In genomic region chr18:50298443-50299284, GRCh38 we compare ENCODE assay signal across 9 cellular contexts. TPM values are rescaled to one million over a fixed set of nuclear protein-coding genes. Genes with fewer than 3 reads are reported as not detected.
A peak's percentile ranks its signal among the peaks of the same experiment; 100 is the strongest.
DNase-seq lines count a peak whose midpoint lies in the region; ATAC-seq and TF ChIP-seq lines count a peak whose summit lies in the region.
"Had no signal": no experiment of that assay in that cellular context is flagged by ENCODE, and none has a peak within 500 bp of the region (broad histone marks: within the 10 kb centered on the region; RNA-seq: fewer than 3 reads in every experiment).

No MANE protein-coding gene starts in this region.

- no peak for ATAC-seq in thoracic aorta (ENCODE audit: insufficient number of reproducible peaks, low FRiP score, low read depth)
- ATAC-seq in HG03045 (IDR thresholded peaks at IDR 0.05; ENCODE audit: unreplicated experiment): no peak

- TF ChIP-seq CTCF in thoracic aorta (IDR thresholded peaks at IDR 0.05): no peak

- intact Hi-C loops in activated CD4-positive, alpha-beta T cell treated with anti-CD3 and anti-CD28 coated beads, Interleukin-2, amount 10 ng/mL, durations not matched to agents 24 days and 14 days (cut with micrococcal nuclease): loop anchor here (1.0 kb wide), 2 partner anchors 10 to 17 kb away; partner anchors contain the start of gene MBD1

- H3K4me3 Mint-ChIP-seq in activated CD4-positive, alpha-beta T cell treated with anti-CD3 and anti-CD28 coated beads, Interleukin-2, amount 10 ng/mL, durations not matched to agents 24 days and 14 days: peak overlapping the region; percentile 80
- no peak overlapping the region for H3K4me3 Mint-ChIP-seq in activated CD4-positive, alpha-beta T cell treated with anti-CD3 and anti-CD28 coated beads, Interleukin-2, amount 10 ng/mL, durations not matched to agents 7 days and 5 days
- peak overlapping the region; percentile 60 for H3K4me3 Mint-ChIP-seq in activated naive CD8-positive, alpha-beta T cell treated with anti-CD3 and anti-CD28 coated beads for 36 hours
- peak overlapping the region in 3 of 5 donors; percentile 82 to 85 (median 82) for H3K4me3 Mint-ChIP-seq in immature natural killer cell

- POLR2A ChIA-PET in activated CD4-positive, alpha-beta T cell treated with anti-CD3 and anti-CD28 coated beads, Interleukin-2, amount 10 ng/mL, durations not matched to agents 7 days and 5 days (lab: Charles Lee): no interaction called here

- no peaks in the 10 kb centered on the region for H3K36me3 Mint-ChIP-seq in activated CD4-positive, alpha-beta T cell treated with anti-CD3 and anti-CD28 coated beads, Interleukin-2, amount 10 ng/mL, durations not matched to agents 24 days and 14 days (ENCODE audit: low read depth)
- H3K36me3 Mint-ChIP-seq in activated CD4-positive, alpha-beta T cell treated with anti-CD3 and anti-CD28 coated beads, Interleukin-2, amount 10 ng/mL, durations not matched to agents 7 days and 5 days (ENCODE audit: low read depth): no peaks in the 10 kb centered on the region
- H3K36me3 Mint-ChIP-seq in activated naive CD8-positive, alpha-beta T cell treated with anti-CD3 and anti-CD28 coated beads for 36 hours: no peaks in the 10 kb centered on the region
- H3K36me3 Mint-ChIP-seq in immature natural killer cell: no peaks in the 10 kb centered on the region

- H3K27me3 Mint-ChIP-seq in activated CD4-positive, alpha-beta T cell treated with anti-CD3 and anti-CD28 coated beads, Interleukin-2, amount 10 ng/mL, durations not matched to agents 24 days and 14 days: peaks cover 49% of the 10 kb centered on the region
- H3K27me3 Mint-ChIP-seq in activated CD4-positive, alpha-beta T cell treated with anti-CD3 and anti-CD28 coated beads, Interleukin-2, amount 10 ng/mL, durations not matched to agents 7 days and 5 days: peaks cover 49% of the 10 kb centered on the region
- peaks cover 29% of the 10 kb centered on the region for H3K27me3 Mint-ChIP-seq in activated naive CD8-positive, alpha-beta T cell treated with anti-CD3 and anti-CD28 coated beads for 36 hours
- peaks cover 10 to 18% (median 16%) of the 10 kb centered on the region in 3 donors for H3K27me3 Mint-ChIP-seq in immature natural killer cell (ENCODE audit: low read depth in 3 of 3)

- H3K27me3 ChIP-seq in thoracic aorta (replicated peaks; ENCODE audit: insufficient read depth): no peaks in the 10 kb centered on the region

- no peaks in the 10 kb centered on the region for H3K9me3 ChIP-seq in thoracic aorta

- H3K36me3 ChIP-seq in thoracic aorta: no peaks in the 10 kb centered on the region

- no peak overlapping the region for H3K27ac Mint-ChIP-seq in activated CD4-positive, alpha-beta T cell treated with anti-CD3 and anti-CD28 coated beads, Interleukin-2, amount 10 ng/mL, durations not matched to agents 24 days and 14 days
- H3K27ac Mint-ChIP-seq in activated CD4-positive, alpha-beta T cell treated with anti-CD3 and anti-CD28 coated beads, Interleukin-2, amount 10 ng/mL, durations not matched to agents 7 days and 5 days: no peak overlapping the region
- H3K27ac Mint-ChIP-seq in activated naive CD8-positive, alpha-beta T cell treated with anti-CD3 and anti-CD28 coated beads for 36 hours: no peak overlapping the region
- no peak overlapping the region for H3K27ac Mint-ChIP-seq in immature natural killer cell

- peak overlapping the region; percentile 69 for H3K4me3 ChIP-seq in thoracic aorta

- H3K27ac ChIP-seq in thoracic aorta: no peak overlapping the region
- H3K27ac ChIP-seq: C4-2B had no signal

- H3K4me1 ChIP-seq in thoracic aorta (ENCODE audit: control insufficient read depth in 1 of 2, low read depth in 2 of 2): peaks cover 4 to 6% of the 10 kb centered on the region in 2 donors

- CTCF ChIA-PET in activated CD4-positive, alpha-beta T cell treated with anti-CD3 and anti-CD28 coated beads, Interleukin-2, amount 10 ng/mL, durations not matched to agents 7 days and 5 days (lab: Charles Lee): interaction anchor here (0.6 to 1.8 kb wide), 3 partner anchors 11 to 58 kb away, joined by 3 to 5 read pairs (median 4); no protein-coding TSS in a partner anchor

- peak; percentile 54 for DNase-seq in activated CD4-positive, alpha-beta T cell treated with anti-CD3 and anti-CD28 coated beads, Interleukin-2, amount 10 ng/mL, durations not matched to agents 24 days and 14 days
- no peak for DNase-seq in activated CD4-positive, alpha-beta T cell treated with anti-CD3 and anti-CD28 coated beads, Interleukin-2, amount 10 ng/mL, durations not matched to agents 7 days and 5 days
- no peak for DNase-seq in activated naive CD8-positive, alpha-beta T cell treated with anti-CD3 and anti-CD28 coated beads for 36 hours
- no peak for DNase-seq in immature natural killer cell
- DNase-seq in thoracic aorta (ENCODE audit: low spot score): no peak
- DNase-seq in GM19238 (ENCODE audit: insufficient read length, low spot score): no peak
- DNase-seq in AG08395 (ENCODE audit: low spot score): no peak

- H3K9me3 Mint-ChIP-seq in activated CD4-positive, alpha-beta T cell treated with anti-CD3 and anti-CD28 coated beads, Interleukin-2, amount 10 ng/mL, durations not matched to agents 24 days and 14 days: peaks cover 4% of the 10 kb centered on the region
- H3K9me3 Mint-ChIP-seq in activated CD4-positive, alpha-beta T cell treated with anti-CD3 and anti-CD28 coated beads, Interleukin-2, amount 10 ng/mL, durations not matched to agents 7 days and 5 days: peaks cover 2% of the 10 kb centered on the region
- no peaks in the 10 kb centered on the region for H3K9me3 Mint-ChIP-seq in activated naive CD8-positive, alpha-beta T cell treated with anti-CD3 and anti-CD28 coated beads for 36 hours
- no peaks in the 10 kb centered on the region for H3K9me3 Mint-ChIP-seq in immature natural killer cell

- peaks cover 8% of the 10 kb centered on the region for H3K4me1 Mint-ChIP-seq in activated CD4-positive, alpha-beta T cell treated with anti-CD3 and anti-CD28 coated beads, Interleukin-2, amount 10 ng/mL, durations not matched to agents 24 days and 14 days
- H3K4me1 Mint-ChIP-seq in activated CD4-positive, alpha-beta T cell treated with anti-CD3 and anti-CD28 coated beads, Interleukin-2, amount 10 ng/mL, durations not matched to agents 7 days and 5 days: peaks cover 18% of the 10 kb centered on the region
- H3K4me1 Mint-ChIP-seq in activated naive CD8-positive, alpha-beta T cell treated with anti-CD3 and anti-CD28 coated beads for 36 hours: peaks cover 7% of the 10 kb centered on the region
- peaks cover 8 to 15% of the 10 kb centered on the region in 2 donors for H3K4me1 Mint-ChIP-seq in immature natural killer cell

RNA-seq across cellular contexts. Expression of gene CXXC1, which starts 11.2 kb away (rescaled TPM):
- 102 and 105 TPM in 2 replicates for total RNA-seq in activated CD4-positive, alpha-beta T cell treated with anti-CD3 and anti-CD28 coated beads, Interleukin-2, amount 10 ng/mL, durations not matched to agents 24 days and 14 days
- total RNA-seq in activated CD4-positive, alpha-beta T cell treated with anti-CD3 and anti-CD28 coated beads, Interleukin-2, amount 10 ng/mL, durations not matched to agents 7 days and 5 days: 100 to 1,000 TPM; 125 to 139 TPM
- 10 to 100 TPM; 97.0 to 97.2 TPM for total RNA-seq in activated naive CD8-positive, alpha-beta T cell treated with anti-CD3 and anti-CD28 coated beads for 36 hours
- 10 to 100 TPM; 37.5 to 71.3 (median 52.0) TPM for polyA plus RNA-seq in immature natural killer cell
- total RNA-seq in thoracic aorta: 10 to 100 TPM; 47.9 to 88.5 TPM

RNA-seq across cellular contexts. Expression of gene MBD1, which starts 17.3 kb away (rescaled TPM):
- total RNA-seq in activated CD4-positive, alpha-beta T cell treated with anti-CD3 and anti-CD28 coated beads, Interleukin-2, amount 10 ng/mL, durations not matched to agents 24 days and 14 days: 91.7 and 93.3 TPM in 2 replicates
- 10 to 100 TPM; 91.6 to 96.2 TPM for total RNA-seq in activated CD4-positive, alpha-beta T cell treated with anti-CD3 and anti-CD28 coated beads, Interleukin-2, amount 10 ng/mL, durations not matched to agents 7 days and 5 days
- total RNA-seq in activated naive CD8-positive, alpha-beta T cell treated with anti-CD3 and anti-CD28 coated beads for 36 hours: 10 to 100 TPM; 65.6 to 69.9 TPM
- polyA plus RNA-seq in immature natural killer cell: 10 to 100 TPM; 18.7 to 41.4 (median 21.6) TPM
- 100 to 1,000 TPM; 103 to 107 TPM for total RNA-seq in thoracic aorta

RNA-seq across cellular contexts. Expression of gene CFAP53, which starts 32.4 kb away (rescaled TPM):
- total RNA-seq in activated CD4-positive, alpha-beta T cell treated with anti-CD3 and anti-CD28 coated beads, Interleukin-2, amount 10 ng/mL, durations not matched to agents 24 days and 14 days: 0.38 and 0.63 TPM in 2 replicates
- total RNA-seq in activated CD4-positive, alpha-beta T cell treated with anti-CD3 and anti-CD28 coated beads, Interleukin-2, amount 10 ng/mL, durations not matched to agents 7 days and 5 days: under 1 TPM; 0.50 to 0.56 TPM
- total RNA-seq in activated naive CD8-positive, alpha-beta T cell treated with anti-CD3 and anti-CD28 coated beads for 36 hours: under 1 TPM; 0.14 to 0.54 TPM
- under 1 TPM in 2 of 3 donors, not detected in 1; 0.17 to 0.34 TPM for polyA plus RNA-seq in immature natural killer cell
- under 1 TPM in 1 of 2 donors, not detected in 1; 0.35 TPM for total RNA-seq in thoracic aorta
